In the genomic region with DNA sequence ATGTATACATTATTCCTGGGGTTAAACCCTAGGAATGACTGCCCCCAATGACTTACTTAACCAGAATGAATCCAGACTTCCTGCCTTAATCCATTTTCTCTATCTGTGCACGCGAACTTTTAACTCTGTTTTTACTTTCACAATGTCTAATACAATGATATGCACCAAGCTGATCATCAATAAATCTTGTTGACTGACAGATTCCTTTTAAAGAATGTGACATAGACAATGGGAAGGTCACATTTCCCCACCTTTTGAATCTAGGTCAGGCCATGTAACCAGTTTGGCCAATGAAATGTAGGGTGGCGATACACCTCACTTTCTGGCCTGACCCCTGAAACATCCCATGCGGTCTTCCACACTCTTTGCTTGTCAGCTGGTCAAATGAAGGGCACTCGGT, we compare ENCODE assay signal across 23 cellular contexts. TPM values are rescaled to one million over a fixed set of nuclear protein-coding genes. Genes with fewer than 3 reads are reported as not detected.
A peak's percentile ranks its signal among the peaks of the same experiment; 100 is the strongest.
DNase-seq lines count a peak whose midpoint lies in the region; ATAC-seq, FAIRE-seq and TF ChIP-seq lines count a peak whose summit lies in the region.
"Had no signal": no experiment of that assay in that cellular context is flagged by ENCODE, and none has a peak within 500 bp of the region (broad histone marks: within the 10 kb centered on the region; RNA-seq: fewer than 3 reads in every experiment).

No MANE protein-coding gene starts in this region.

- no peak for ATAC-seq in GM19023 (IDR thresholded peaks at IDR 0.05; ENCODE audit: unreplicated experiment)
- ATAC-seq: A549 had no signal

- no peak for TF ChIP-seq CTCF in bronchial epithelial cell (IDR thresholded peaks at IDR 0.05; ENCODE audit: insufficient read depth, low read length, severe bottlenecking)
- no peak for TF ChIP-seq CTCF in GM13977 (IDR thresholded peaks at IDR 0.05; ENCODE audit: extremely low read depth, insufficient read depth, missing control alignments)

- peak; percentile 17 for FAIRE-seq in GM12892 (lab: Jason Lieb, UNC)
- peak; percentile 23 for FAIRE-seq in bronchial epithelial cell (lab: Jason Lieb, UNC)
- peak; percentile 87 for FAIRE-seq in urothelium cell line (lab: Jason Lieb, UNC)
- FAIRE-seq: A549, GM19239, H54 had no signal

- peak overlapping the region; percentile 45; the same call in 1 of the 2 replicates for H3K27ac ChIP-seq in SJCRH30
- H3K27ac ChIP-seq: A549; BLaER1 treated with 17β-estradiol and CSF1 and Interleukin-3, amounts not matched to agents 10 nM and 100 nM; GM23248 had no signal

- DNase-seq in GM12892 (ENCODE audit: insufficient read length) (no peak), SJCRH30 (no peak), bronchial epithelial cell (ENCODE audit: low read depth) (no peak), urothelium cell line (ENCODE audit: low spot score) (no peak), GM13977 (ENCODE audit: low spot score) (no peak)
- DNase-seq in activated CD4-positive, alpha-beta T cell treated with anti-CD3 and anti-CD28 coated beads, Interleukin-2, amount 50 U/mL, for 4 hours = no peak
- DNase-seq: 8988T; ACHN; AML-193; BE2C; Calu3; CD4-positive, alpha-beta T cell; COR-L47; DMS53; DMS79 treated with DMSO at 0.1 percent for 48 hours; GM23248 had no signal

- H3K9me3 ChIP-seq in SJCRH30 (replicated peaks) = peaks cover 6% of the 10 kb centered on the region; the same call in 1 of the 2 replicates
- H3K9me3 ChIP-seq: A549, BE2C, HAP-1 had no signal

- H3K27me3 ChIP-seq in SJCRH30 (no peaks in the 10 kb centered on the region), bronchial epithelial cell (ENCODE audit: control insufficient read depth, insufficient read depth, low read length) (no peaks in the 10 kb centered on the region)
- H3K27me3 ChIP-seq: BE2C; BLaER1 treated with 17β-estradiol and CSF1 and Interleukin-3, amounts not matched to agents 10 nM and 100 nM had no signal

- no peak for TF ChIP-seq POLR2A in GM12892 (IDR thresholded peaks at IDR 0.05; ENCODE audit: low read depth, low read length)

- H3K36me3 ChIP-seq in SJCRH30 (no peaks in the 10 kb centered on the region; the same call in 1 of the 2 replicates), bronchial epithelial cell (ENCODE audit: control insufficient read depth, insufficient read depth, low read length) (no peaks in the 10 kb centered on the region)
- H3K36me3 ChIP-seq: BE2C; BLaER1 treated with 17β-estradiol and CSF1 and Interleukin-3, amounts not matched to agents 10 nM and 100 nM; HAP-1 had no signal

- in situ Hi-C loops in GM13977 (cut with MboI; ENCODE audit: low pct_unique_long_range_greater_than_20kb, low sequenced_read_pairs, unreplicated experiment) = no loop called here

- H3K4me1 ChIP-seq in SJCRH30 = peaks cover 19% of the 10 kb centered on the region
- H3K4me1 ChIP-seq: A549; BE2C; BLaER1 treated with 17β-estradiol and CSF1 and Interleukin-3, amounts not matched to agents 10 nM and 100 nM; HAP-1 had no signal

- H3K4me3 ChIP-seq in SJCRH30 = no peak overlapping the region
- H3K4me3 ChIP-seq in bronchial epithelial cell (ENCODE audit: low read depth, low read length) = no peak overlapping the region
- H3K4me3 ChIP-seq: A549; BLaER1 treated with 17β-estradiol and CSF1 and Interleukin-3, amounts not matched to agents 10 nM and 100 nM; GM23248; HAP-1 had no signal

RNA-seq across cellular contexts. Expression of a gene that starts 23.2 kb away (rescaled TPM):
- 10.6 TPM for polyA plus RNA-seq in GM12892 (2012; ENCODE audit: missing spikeins)
- 16.7 and 21.0 TPM in 2 replicates for total RNA-seq in SJCRH30 (2014; rRNA removed; shearing (Covaris generic))
- total RNA-seq in bronchial epithelial cell = 3.9 and 13.3 TPM in 2 replicates
- polyA plus RNA-seq: CD14-positive monocyte had no signal
